Comparison of ENCODE assay signal across 1 cellular context in the genomic region with DNA sequence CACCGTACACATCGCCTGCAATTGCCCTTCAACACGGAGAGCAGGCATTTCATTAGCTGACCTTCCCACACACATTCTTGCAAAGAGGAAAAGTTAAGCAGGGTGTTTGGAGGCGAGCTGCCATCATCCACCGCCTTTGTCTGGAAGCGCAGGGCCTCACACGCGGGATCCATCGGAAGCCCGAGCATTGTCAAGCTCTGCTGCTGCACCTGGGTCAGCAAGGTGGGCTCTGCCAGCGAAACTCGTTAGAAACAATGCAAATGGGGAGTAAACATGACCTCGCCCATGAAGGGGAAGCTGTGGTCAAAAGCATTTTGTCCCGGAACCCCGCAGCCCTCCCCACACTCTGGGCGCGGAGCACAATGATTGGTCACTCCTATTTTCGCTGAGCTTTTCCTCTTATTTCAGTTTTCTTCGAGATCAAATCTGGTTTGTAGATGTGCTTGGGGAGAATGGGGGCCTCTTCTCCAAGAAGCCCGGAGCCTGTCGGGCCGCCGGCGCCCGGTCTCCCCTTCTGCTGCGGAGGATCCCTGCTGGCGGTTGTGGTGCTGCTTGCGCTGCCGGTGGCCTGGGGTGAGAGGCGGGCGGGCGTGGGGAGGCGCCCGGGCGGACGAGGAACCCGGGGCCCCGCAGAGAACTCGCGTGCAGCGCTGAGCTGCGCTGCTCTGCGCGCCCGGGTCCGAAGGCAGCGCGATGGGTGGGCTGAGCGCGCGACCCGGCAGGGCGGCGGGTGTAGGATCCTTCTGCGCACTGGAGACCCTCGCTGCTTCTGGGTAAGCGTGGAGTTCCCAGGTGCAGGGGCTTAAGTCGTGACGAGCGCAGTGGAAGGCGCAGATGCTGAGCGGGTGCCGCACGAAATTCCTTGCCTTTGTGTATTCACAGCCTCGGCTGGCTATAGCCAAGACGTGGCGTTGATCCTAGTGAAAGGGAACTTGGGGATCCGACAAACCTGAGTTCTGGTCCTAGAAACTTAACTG.
TF ChIP-seq lines count a peak whose summit lies in the region.

A gene (plus strand): TSS at position 342 of the 977 bp plus-strand sequence. CDS start 111 bp downstream, at position 453.

TF ChIP-seq in GM12878, 131 proteins besides CTCF, POLR2A, EP300 and RAD21 (continued from another document and continues in another):
- TF ChIP-seq MTA2 (IDR thresholded peaks at IDR 0.05; ENCODE audit: low read depth) (no peak), WRNIP1 (IDR thresholded peaks at IDR 0.05; ENCODE audit: borderline replicate concordance, low read depth, low read length) (no peak), SUPT20H (IDR thresholded peaks at IDR 0.05; ENCODE audit: borderline replicate concordance, control insufficient read depth, low read depth, low read length) (no peak), CREM (IDR thresholded peaks at IDR 0.05; ENCODE audit: low read depth) (peak; percentile 9; the same call in 1 of the 2 replicates), GATAD2B (conservative IDR thresholded peaks at IDR 0.05; ENCODE audit: low read depth) (no peak), ZNF622 (IDR thresholded peaks at IDR 0.05) (no peak), IKZF2 (IDR thresholded peaks at IDR 0.05) (0 out of 4 replicates have a peak, but pooled peaks of 1 of the 2 experiments have one; percentile 18), KDM1A (IDR thresholded peaks at IDR 0.05; ENCODE audit: borderline replicate concordance) (no peak), MYB (IDR thresholded peaks at IDR 0.05; ENCODE audit: borderline replicate concordance, low read depth, low read length) (no peak), ZBED1 (IDR thresholded peaks at IDR 0.05; ENCODE audit: borderline replicate concordance) (no peak), NFIC (IDR thresholded peaks at IDR 0.05; ENCODE audit: low read depth, low read length) (no peak), NFXL1 (IDR thresholded peaks at IDR 0.05; ENCODE audit: borderline replicate concordance) (no peak), CHD2 (IDR thresholded peaks at IDR 0.05; ENCODE audit: borderline replicate concordance, low read depth, low read length) (no peak), HDAC6 (IDR thresholded peaks at IDR 0.05; ENCODE audit: unreplicated experiment) (peak; percentile 34), SREBF1 (IDR thresholded peaks at IDR 0.05; ENCODE audit: low read length) (no peak), NR2F1 (conservative IDR thresholded peaks at IDR 0.05) (no peak), RB1 (IDR thresholded peaks at IDR 0.05; ENCODE audit: borderline replicate concordance) (0 out of 2 replicates have a peak, but pooled peaks have one; percentile 19), MTA3 (IDR thresholded peaks at IDR 0.05; ENCODE audit: borderline replicate concordance, low read length) (no peak)
- TF ChIP-seq, protein P1, sequence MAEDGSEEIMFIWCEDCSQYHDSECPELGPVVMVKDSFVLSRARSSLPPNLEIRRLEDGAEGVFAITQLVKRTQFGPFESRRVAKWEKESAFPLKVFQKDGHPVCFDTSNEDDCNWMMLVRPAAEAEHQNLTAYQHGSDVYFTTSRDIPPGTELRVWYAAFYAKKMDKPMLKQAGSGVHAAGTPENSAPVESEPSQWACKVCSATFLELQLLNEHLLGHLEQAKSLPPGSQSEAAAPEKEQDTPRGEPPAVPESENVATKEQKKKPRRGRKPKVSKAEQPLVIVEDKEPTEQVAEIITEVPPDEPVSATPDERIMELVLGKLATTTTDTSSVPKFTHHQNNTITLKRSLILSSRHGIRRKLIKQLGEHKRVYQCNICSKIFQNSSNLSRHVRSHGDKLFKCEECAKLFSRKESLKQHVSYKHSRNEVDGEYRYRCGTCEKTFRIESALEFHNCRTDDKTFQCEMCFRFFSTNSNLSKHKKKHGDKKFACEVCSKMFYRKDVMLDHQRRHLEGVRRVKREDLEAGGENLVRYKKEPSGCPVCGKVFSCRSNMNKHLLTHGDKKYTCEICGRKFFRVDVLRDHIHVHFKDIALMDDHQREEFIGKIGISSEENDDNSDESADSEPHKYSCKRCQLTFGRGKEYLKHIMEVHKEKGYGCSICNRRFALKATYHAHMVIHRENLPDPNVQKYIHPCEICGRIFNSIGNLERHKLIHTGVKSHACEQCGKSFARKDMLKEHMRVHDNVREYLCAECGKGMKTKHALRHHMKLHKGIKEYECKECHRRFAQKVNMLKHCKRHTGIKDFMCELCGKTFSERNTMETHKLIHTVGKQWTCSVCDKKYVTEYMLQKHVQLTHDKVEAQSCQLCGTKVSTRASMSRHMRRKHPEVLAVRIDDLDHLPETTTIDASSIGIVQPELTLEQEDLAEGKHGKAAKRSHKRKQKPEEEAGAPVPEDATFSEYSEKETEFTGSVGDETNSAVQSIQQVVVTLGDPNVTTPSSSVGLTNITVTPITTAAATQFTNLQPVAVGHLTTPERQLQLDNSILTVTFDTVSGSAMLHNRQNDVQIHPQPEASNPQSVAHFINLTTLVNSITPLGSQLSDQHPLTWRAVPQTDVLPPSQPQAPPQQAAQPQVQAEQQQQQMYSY (CRISPR knock-in tag; IDR thresholded peaks at IDR 0.05), result no peak
- TF ChIP-seq, protein P2, sequence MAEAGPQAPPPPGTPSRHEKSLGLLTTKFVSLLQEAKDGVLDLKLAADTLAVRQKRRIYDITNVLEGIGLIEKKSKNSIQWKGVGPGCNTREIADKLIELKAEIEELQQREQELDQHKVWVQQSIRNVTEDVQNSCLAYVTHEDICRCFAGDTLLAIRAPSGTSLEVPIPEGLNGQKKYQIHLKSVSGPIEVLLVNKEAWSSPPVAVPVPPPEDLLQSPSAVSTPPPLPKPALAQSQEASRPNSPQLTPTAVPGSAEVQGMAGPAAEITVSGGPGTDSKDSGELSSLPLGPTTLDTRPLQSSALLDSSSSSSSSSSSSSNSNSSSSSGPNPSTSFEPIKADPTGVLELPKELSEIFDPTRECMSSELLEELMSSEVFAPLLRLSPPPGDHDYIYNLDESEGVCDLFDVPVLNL (IDR thresholded peaks at IDR 0.05; ENCODE audit: low read depth, low read length), result no peak
- TF ChIP-seq, protein P3, sequence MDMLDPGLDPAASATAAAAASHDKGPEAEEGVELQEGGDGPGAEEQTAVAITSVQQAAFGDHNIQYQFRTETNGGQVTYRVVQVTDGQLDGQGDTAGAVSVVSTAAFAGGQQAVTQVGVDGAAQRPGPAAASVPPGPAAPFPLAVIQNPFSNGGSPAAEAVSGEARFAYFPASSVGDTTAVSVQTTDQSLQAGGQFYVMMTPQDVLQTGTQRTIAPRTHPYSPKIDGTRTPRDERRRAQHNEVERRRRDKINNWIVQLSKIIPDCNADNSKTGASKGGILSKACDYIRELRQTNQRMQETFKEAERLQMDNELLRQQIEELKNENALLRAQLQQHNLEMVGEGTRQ (IDR thresholded peaks at IDR 0.05; ENCODE audit: borderline replicate concordance, low read depth, low read length), result no peak
- TF ChIP-seq, protein P4, sequence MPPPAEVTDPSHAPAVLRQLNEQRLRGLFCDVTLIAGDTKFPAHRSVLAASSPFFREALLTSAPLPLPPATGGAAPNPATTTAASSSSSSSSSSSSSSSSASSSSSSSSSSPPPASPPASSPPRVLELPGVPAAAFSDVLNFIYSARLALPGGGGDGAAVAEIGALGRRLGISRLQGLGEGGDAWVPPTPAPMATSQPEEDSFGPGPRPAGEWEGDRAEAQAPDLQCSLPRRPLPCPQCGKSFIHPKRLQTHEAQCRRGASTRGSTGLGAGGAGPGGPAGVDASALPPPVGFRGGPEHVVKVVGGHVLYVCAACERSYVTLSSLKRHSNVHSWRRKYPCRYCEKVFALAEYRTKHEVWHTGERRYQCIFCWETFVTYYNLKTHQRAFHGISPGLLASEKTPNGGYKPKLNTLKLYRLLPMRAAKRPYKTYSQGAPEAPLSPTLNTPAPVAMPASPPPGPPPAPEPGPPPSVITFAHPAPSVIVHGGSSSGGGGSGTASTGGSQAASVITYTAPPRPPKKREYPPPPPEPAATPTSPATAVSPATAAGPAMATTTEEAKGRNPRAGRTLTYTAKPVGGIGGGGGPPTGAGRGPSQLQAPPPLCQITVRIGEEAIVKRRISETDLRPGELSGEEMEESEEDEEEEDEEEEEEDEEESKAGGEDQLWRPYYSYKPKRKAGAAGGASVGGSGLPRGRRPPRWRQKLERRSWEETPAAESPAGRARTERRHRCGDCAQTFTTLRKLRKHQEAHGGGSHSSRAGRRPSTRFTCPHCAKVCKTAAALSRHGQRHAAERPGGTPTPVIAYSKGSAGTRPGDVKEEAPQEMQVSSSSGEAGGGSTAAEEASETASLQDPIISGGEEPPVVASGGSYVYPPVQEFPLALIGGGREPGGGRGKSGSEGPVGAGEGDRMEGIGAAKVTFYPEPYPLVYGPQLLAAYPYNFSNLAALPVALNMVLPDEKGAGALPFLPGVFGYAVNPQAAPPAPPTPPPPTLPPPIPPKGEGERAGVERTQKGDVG (CRISPR knock-in tag; IDR thresholded peaks at IDR 0.05), result no peak
- TF ChIP-seq, protein P5, sequence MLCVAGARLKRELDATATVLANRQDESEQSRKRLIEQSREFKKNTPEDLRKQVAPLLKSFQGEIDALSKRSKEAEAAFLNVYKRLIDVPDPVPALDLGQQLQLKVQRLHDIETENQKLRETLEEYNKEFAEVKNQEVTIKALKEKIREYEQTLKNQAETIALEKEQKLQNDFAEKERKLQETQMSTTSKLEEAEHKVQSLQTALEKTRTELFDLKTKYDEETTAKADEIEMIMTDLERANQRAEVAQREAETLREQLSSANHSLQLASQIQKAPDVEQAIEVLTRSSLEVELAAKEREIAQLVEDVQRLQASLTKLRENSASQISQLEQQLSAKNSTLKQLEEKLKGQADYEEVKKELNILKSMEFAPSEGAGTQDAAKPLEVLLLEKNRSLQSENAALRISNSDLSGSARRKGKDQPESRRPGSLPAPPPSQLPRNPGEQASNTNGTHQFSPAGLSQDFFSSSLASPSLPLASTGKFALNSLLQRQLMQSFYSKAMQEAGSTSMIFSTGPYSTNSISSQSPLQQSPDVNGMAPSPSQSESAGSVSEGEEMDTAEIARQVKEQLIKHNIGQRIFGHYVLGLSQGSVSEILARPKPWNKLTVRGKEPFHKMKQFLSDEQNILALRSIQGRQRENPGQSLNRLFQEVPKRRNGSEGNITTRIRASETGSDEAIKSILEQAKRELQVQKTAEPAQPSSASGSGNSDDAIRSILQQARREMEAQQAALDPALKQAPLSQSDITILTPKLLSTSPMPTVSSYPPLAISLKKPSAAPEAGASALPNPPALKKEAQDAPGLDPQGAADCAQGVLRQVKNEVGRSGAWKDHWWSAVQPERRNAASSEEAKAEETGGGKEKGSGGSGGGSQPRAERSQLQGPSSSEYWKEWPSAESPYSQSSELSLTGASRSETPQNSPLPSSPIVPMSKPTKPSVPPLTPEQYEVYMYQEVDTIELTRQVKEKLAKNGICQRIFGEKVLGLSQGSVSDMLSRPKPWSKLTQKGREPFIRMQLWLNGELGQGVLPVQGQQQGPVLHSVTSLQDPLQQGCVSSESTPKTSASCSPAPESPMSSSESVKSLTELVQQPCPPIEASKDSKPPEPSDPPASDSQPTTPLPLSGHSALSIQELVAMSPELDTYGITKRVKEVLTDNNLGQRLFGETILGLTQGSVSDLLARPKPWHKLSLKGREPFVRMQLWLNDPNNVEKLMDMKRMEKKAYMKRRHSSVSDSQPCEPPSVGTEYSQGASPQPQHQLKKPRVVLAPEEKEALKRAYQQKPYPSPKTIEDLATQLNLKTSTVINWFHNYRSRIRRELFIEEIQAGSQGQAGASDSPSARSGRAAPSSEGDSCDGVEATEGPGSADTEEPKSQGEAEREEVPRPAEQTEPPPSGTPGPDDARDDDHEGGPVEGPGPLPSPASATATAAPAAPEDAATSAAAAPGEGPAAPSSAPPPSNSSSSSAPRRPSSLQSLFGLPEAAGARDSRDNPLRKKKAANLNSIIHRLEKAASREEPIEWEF (IDR thresholded peaks at IDR 0.05; ENCODE audit: insufficient replicate concordance, low read depth, low read length), result no peak
- TF ChIP-seq, protein P6, sequence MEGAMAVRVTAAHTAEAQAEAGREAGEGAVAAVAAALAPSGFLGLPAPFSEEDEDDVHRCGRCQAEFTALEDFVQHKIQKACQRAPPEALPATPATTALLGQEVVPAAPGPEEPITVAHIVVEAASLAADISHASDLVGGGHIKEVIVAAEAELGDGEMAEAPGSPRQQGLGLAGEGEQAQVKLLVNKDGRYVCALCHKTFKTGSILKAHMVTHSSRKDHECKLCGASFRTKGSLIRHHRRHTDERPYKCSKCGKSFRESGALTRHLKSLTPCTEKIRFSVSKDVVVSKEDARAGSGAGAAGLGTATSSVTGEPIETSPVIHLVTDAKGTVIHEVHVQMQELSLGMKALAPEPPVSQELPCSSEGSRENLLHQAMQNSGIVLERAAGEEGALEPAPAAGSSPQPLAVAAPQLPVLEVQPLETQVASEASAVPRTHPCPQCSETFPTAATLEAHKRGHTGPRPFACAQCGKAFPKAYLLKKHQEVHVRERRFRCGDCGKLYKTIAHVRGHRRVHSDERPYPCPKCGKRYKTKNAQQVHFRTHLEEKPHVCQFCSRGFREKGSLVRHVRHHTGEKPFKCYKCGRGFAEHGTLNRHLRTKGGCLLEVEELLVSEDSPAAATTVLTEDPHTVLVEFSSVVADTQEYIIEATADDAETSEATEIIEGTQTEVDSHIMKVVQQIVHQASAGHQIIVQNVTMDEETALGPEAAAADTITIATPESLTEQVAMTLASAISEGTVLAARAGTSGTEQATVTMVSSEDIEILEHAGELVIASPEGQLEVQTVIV (IDR thresholded peaks at IDR 0.05; ENCODE audit: borderline replicate concordance, partially characterized antibody), result no peak
- TF ChIP-seq, protein P7, sequence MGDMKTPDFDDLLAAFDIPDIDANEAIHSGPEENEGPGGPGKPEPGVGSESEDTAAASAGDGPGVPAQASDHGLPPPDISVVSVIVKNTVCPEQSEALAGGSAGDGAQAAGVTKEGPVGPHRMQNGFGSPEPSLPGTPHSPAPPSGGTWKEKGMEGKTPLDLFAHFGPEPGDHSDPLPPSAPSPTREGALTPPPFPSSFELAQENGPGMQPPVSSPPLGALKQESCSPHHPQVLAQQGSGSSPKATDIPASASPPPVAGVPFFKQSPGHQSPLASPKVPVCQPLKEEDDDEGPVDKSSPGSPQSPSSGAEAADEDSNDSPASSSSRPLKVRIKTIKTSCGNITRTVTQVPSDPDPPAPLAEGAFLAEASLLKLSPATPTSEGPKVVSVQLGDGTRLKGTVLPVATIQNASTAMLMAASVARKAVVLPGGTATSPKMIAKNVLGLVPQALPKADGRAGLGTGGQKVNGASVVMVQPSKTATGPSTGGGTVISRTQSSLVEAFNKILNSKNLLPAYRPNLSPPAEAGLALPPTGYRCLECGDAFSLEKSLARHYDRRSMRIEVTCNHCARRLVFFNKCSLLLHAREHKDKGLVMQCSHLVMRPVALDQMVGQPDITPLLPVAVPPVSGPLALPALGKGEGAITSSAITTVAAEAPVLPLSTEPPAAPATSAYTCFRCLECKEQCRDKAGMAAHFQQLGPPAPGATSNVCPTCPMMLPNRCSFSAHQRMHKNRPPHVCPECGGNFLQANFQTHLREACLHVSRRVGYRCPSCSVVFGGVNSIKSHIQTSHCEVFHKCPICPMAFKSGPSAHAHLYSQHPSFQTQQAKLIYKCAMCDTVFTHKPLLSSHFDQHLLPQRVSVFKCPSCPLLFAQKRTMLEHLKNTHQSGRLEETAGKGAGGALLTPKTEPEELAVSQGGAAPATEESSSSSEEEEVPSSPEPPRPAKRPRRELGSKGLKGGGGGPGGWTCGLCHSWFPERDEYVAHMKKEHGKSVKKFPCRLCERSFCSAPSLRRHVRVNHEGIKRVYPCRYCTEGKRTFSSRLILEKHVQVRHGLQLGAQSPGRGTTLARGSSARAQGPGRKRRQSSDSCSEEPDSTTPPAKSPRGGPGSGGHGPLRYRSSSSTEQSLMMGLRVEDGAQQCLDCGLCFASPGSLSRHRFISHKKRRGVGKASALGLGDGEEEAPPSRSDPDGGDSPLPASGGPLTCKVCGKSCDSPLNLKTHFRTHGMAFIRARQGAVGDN (IDR thresholded peaks at IDR 0.05), result no peak
